1 cellular context compared by ENCODE assay signal in the genomic region with DNA sequence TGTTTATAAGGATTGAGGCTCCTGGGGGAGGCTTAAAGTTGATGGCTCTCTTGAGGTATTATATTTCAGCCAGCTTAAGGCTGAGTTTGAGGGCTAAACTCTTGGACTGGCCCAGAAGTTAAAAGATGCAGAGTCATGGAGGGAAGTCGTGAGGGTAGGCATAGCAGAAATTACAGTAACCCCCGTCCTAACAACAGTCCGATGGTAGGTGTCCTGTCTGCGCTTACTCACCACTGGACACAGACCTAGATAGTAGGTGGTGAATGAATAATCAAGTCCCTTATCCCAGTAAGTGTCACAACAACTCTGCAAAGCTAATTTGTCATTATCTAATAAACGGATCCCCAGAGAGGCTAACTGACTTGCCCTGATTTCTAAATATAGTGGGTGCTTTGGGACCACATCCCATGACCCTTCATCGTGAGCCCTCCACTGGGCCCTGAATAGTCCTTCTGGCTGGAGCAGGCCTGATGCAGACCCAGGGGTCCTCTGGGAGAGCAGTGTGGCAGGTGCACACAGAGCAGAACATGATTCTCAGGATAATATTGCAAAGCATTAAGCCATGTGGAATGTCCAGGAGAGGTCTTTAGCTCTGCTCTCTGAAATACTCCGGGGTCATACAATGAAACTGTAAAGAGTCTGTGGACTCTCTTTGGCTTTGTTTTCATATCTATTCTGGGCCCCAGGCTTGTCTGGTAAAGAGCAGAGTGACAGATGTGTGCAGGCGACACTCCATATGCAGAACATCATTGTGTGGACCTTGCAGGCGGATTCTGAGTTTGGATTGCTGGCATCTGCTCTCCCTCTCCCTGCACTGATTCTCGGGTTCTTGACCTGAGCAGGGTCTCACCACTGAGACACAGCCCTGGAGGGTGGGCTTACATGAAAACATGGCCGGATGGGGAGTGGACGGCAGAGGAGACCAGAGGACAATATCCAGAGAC.
A peak's percentile ranks its signal among the peaks of the same experiment; 100 is the strongest.
TF ChIP-seq lines count a peak whose summit lies in the region.

No MANE protein-coding gene starts in this region.

TF ChIP-seq in SK-N-SH, 30 proteins besides CTCF, POLR2A, EP300 and RAD21 (continued from another document):
- no peak for TF ChIP-seq FOSL2 (IDR thresholded peaks at IDR 0.05; ENCODE audit: borderline replicate concordance, low read depth)
- TF ChIP-seq MXI1 (IDR thresholded peaks at IDR 0.05; ENCODE audit: low read depth, low read length): peak; percentile 70; the same call in 1 of the 2 replicates
- no peak for TF ChIP-seq RFX5 (IDR thresholded peaks at IDR 0.05; ENCODE audit: low read length)
TF ChIP-seq in SK-N-SH: peak in this region for 4.
